ENCODE assay signal across 1 cellular context in genomic region chr2:24339856-24340262, GRCh38.
TF ChIP-seq lines count a peak whose summit lies in the region.

No MANE protein-coding gene starts in this region.

TF ChIP-seq in HepG2, 621 proteins besides CTCF, POLR2A, EP300 and RAD21 (continues in another document):
- no peak for TF ChIP-seq ZFP62 (CRISPR knock-in tag; IDR thresholded peaks at IDR 0.05)
- no peak for TF ChIP-seq ZNF503 (CRISPR knock-in tag; IDR thresholded peaks at IDR 0.05)
- 0 out of 2 replicates have a peak, but pooled peaks have one; percentile 12 for TF ChIP-seq ONECUT2 (CRISPR knock-in tag; IDR thresholded peaks at IDR 0.05)
- TF ChIP-seq ZNF709 (CRISPR knock-in tag; IDR thresholded peaks at IDR 0.05) = no peak
- TF ChIP-seq SMAD9 (CRISPR knock-in tag; IDR thresholded peaks at IDR 0.05) = no peak
- no peak for TF ChIP-seq SAP130 (CRISPR knock-in tag; IDR thresholded peaks at IDR 0.05; ENCODE audit: low read depth)
- TF ChIP-seq AHDC1 (CRISPR knock-in tag; IDR thresholded peaks at IDR 0.05; ENCODE audit: borderline replicate concordance) = peak; percentile 43; the same call in 1 of the 2 replicates
- no peak for TF ChIP-seq ATAD3A (CRISPR knock-in tag; IDR thresholded peaks at IDR 0.05)
- TF ChIP-seq SMARCC2 (IDR thresholded peaks at IDR 0.05) = no peak
- peak; percentile 81 for TF ChIP-seq RARA (CRISPR knock-in tag; IDR thresholded peaks at IDR 0.05)
- peak; percentile 63; the same call in 1 of the 2 replicates for TF ChIP-seq RXRB (CRISPR knock-in tag; IDR thresholded peaks at IDR 0.05; ENCODE audit: borderline replicate concordance)
- no peak for TF ChIP-seq FOXA1 (IDR thresholded peaks at IDR 0.05)
- TF ChIP-seq FOXA1 (CRISPR knock-in tag; IDR thresholded peaks at IDR 0.05) = 0 out of 2 replicates have a peak, but pooled peaks have one; percentile 6
- TF ChIP-seq BORCS8-MEF2B (CRISPR knock-in tag; IDR thresholded peaks at IDR 0.05) = no peak
- no peak for TF ChIP-seq ZNF547 (CRISPR knock-in tag; IDR thresholded peaks at IDR 0.05)
- TF ChIP-seq ZNF674 (CRISPR knock-in tag; IDR thresholded peaks at IDR 0.05; ENCODE audit: low read depth) = no peak
- no peak for TF ChIP-seq MED1 (CRISPR knock-in tag; IDR thresholded peaks at IDR 0.05)
- no peak for TF ChIP-seq ZNF230 (CRISPR knock-in tag; IDR thresholded peaks at IDR 0.05)
- no peak for TF ChIP-seq REXO4 (CRISPR knock-in tag; IDR thresholded peaks at IDR 0.05; ENCODE audit: borderline replicate concordance)
- peak; percentile 33; the same call in 1 of the 2 replicates for TF ChIP-seq ELF3 (CRISPR knock-in tag; IDR thresholded peaks at IDR 0.05)
- TF ChIP-seq ZNF879 (CRISPR knock-in tag; IDR thresholded peaks at IDR 0.05) = no peak
- 0 out of 2 replicates have a peak, but pooled peaks have one; percentile 25 for TF ChIP-seq ARID5B (CRISPR knock-in tag; IDR thresholded peaks at IDR 0.05)
- 0 out of 2 replicates have a peak, but pooled peaks have one; percentile 17 for TF ChIP-seq KAT8 (CRISPR knock-in tag; IDR thresholded peaks at IDR 0.05)
- no peak for TF ChIP-seq MBD4 (IDR thresholded peaks at IDR 0.05; ENCODE audit: borderline replicate concordance, low read length)
- TF ChIP-seq SOX5 (CRISPR knock-in tag; IDR thresholded peaks at IDR 0.05; ENCODE audit: borderline replicate concordance) = no peak
- TF ChIP-seq GATAD2A (CRISPR knock-in tag; IDR thresholded peaks at IDR 0.05) = peak; percentile 45; the same call in 1 of the 2 replicates
- no peak for TF ChIP-seq RELA (CRISPR knock-in tag; IDR thresholded peaks at IDR 0.05)
- peak; percentile 21 for TF ChIP-seq HNF4A (CRISPR knock-in tag; IDR thresholded peaks at IDR 0.05)
- no peak for TF ChIP-seq SNAPC5 (CRISPR knock-in tag; IDR thresholded peaks at IDR 0.05; ENCODE audit: borderline replicate concordance)
- peak; percentile 19; the same call in 1 of the 2 replicates for TF ChIP-seq ZMYM2 (CRISPR knock-in tag; IDR thresholded peaks at IDR 0.05)
- peak; percentile 65; the same call in 1 of the 2 replicates for TF ChIP-seq ZBTB33 (CRISPR knock-in tag; IDR thresholded peaks at IDR 0.05)
- no peak for TF ChIP-seq E2F5 (CRISPR knock-in tag; conservative IDR thresholded peaks at IDR 0.05)
- no peak for TF ChIP-seq HNF1A (IDR thresholded peaks at IDR 0.05; ENCODE audit: low read depth)
- 0 out of 2 replicates have a peak, but pooled peaks have one; percentile 31 for TF ChIP-seq HNF1A (CRISPR knock-in tag; IDR thresholded peaks at IDR 0.05; ENCODE audit: borderline replicate concordance)
- 0 out of 2 replicates have a peak, but pooled peaks have one; percentile 30 for TF ChIP-seq BCL6 (CRISPR knock-in tag; IDR thresholded peaks at IDR 0.05)
- TF ChIP-seq ZNF644 (CRISPR knock-in tag; IDR thresholded peaks at IDR 0.05; ENCODE audit: low read depth) = no peak
- peak; percentile 46; the same call in 1 of the 2 replicates for TF ChIP-seq ZGPAT (CRISPR knock-in tag; IDR thresholded peaks at IDR 0.05)
- TF ChIP-seq HOXA5 (CRISPR knock-in tag; IDR thresholded peaks at IDR 0.05) = no peak
- no peak for TF ChIP-seq RBAK (CRISPR knock-in tag; IDR thresholded peaks at IDR 0.05)
- no peak for TF ChIP-seq HNRNPUL1 (IDR thresholded peaks at IDR 0.05; ENCODE audit: low read depth, low read length)
- no peak for TF ChIP-seq ZNF572 (CRISPR knock-in tag; IDR thresholded peaks at IDR 0.05)
- 0 out of 2 replicates have a peak, but pooled peaks have one; percentile 38 for TF ChIP-seq ZNF501 (CRISPR knock-in tag; IDR thresholded peaks at IDR 0.05)
- TF ChIP-seq PPARG (CRISPR knock-in tag; conservative IDR thresholded peaks at IDR 0.05) = 0 out of 2 replicates have a peak, but pooled peaks have one; percentile 34
- TF ChIP-seq NR2F6 (IDR thresholded peaks at IDR 0.05) = peak; percentile 43; the same call in 1 of the 2 replicates
- 0 out of 2 replicates have a peak, but pooled peaks have one; percentile 18 for TF ChIP-seq NR2F6 (CRISPR knock-in tag; IDR thresholded peaks at IDR 0.05)
- peak; percentile 84 for TF ChIP-seq ZNF460 (CRISPR knock-in tag; IDR thresholded peaks at IDR 0.05; ENCODE audit: borderline replicate concordance)
- TF ChIP-seq NR2C2 (CRISPR knock-in tag; IDR thresholded peaks at IDR 0.05; ENCODE audit: borderline replicate concordance) = 0 out of 2 replicates have a peak, but pooled peaks have one; percentile 27
